1 cellular context compared by ENCODE assay signal in genomic region chr1:10028956-10029491, GRCh38.
TF ChIP-seq lines count a peak whose summit lies in the region.

No MANE protein-coding gene starts in this region.

TF ChIP-seq in HEK293, 187 proteins besides CTCF, POLR2A, EP300 and RAD21:
- TF ChIP-seq PRDM1 (tag by site-specific recombination; IDR thresholded peaks at IDR 0.05): 0 out of 2 replicates have a peak, but pooled peaks have one; percentile 24
TF ChIP-seq in HEK293: peak in this region for 1; not testable (repeated sequence) for 186.
